In genomic region chr4:114464873-114465272, GRCh38 we compare ENCODE assay signal across 24 cellular contexts.
"Had no signal": no experiment of that assay in that cellular context is flagged by ENCODE, and none has a peak within 500 bp of the region (broad histone marks: within the 10 kb centered on the region; RNA-seq: fewer than 3 reads in every experiment).

No MANE protein-coding gene starts in this region.

- H3K27me3 Mint-ChIP-seq: activated CD4-positive, alpha-beta T cell treated with anti-CD3 and anti-CD28 coated beads, Interleukin-2, amount 10 ng/mL, durations not matched to agents 7 days and 5 days; activated naive CD8-positive, alpha-beta T cell treated with anti-CD3 and anti-CD28 coated beads, Interleukin-2, amount 50 U/mL, for 24 hours had no signal

- H3K9me3 Mint-ChIP-seq: activated CD4-positive, alpha-beta T cell treated with anti-CD3 and anti-CD28 coated beads, Interleukin-2, amount 10 ng/mL, durations not matched to agents 7 days and 5 days; activated naive CD8-positive, alpha-beta T cell treated with anti-CD3 and anti-CD28 coated beads, Interleukin-2, amount 50 U/mL, for 24 hours; activated T-cell treated with anti-CD3 and anti-CD28 coated beads, Interleukin-2, amount 50 U/mL, for 24 hours; activated T-helper 2 cell treated with anti-CD3 and anti-CD28 coated beads, Interferon-gamma antibody, Interleukin-2, Interleukin-4, amounts not matched to agents 10 μg/mL and 5 μg/mL and 100 μg/mL, durations not matched to agents 14 hours and 24 hours and 36 hours; memory B cell; naive B cell; neural crest cell had no signal

- H3K36me3 ChIP-seq: left ventricle myocardium inferior, right atrium auricular region, stomach, upper lobe of left lung had no signal

- H3K4me1 ChIP-seq: left ventricle myocardium inferior, right atrium auricular region, stomach, testis, upper lobe of left lung had no signal

- H3K4me3 ChIP-seq: left ventricle myocardium inferior, right atrium auricular region, stomach, testis, upper lobe of left lung had no signal

- ATAC-seq: activated CD4-positive, CD25-positive, alpha-beta regulatory T cell treated with anti-CD3 and anti-CD28 coated beads, Interleukin-2, amount 50 U/mL, for 24 hours; activated CD8-positive, alpha-beta T cell treated with anti-CD3 and anti-CD28 coated beads, Interleukin-2, amount 10 ng/mL, durations not matched to agents 7 days and 5 days; activated naive CD8-positive, alpha-beta T cell treated with anti-CD3 and anti-CD28 coated beads, Interleukin-2, amount 50 U/mL, for 24 hours; esophagus mucosa had no signal

- DNase-seq: activated CD4-positive, alpha-beta T cell treated with anti-CD3 and anti-CD28 coated beads, Interleukin-2, amount 10 ng/mL, durations not matched to agents 7 days and 5 days; activated CD8-positive, alpha-beta T cell treated with anti-CD3 and anti-CD28 coated beads, Interleukin-2, amount 10 ng/mL, durations not matched to agents 7 days and 5 days; activated naive CD4-positive, alpha-beta T cell treated with Interleukin-2 at 50 U/mL for 16 hours; activated naive CD8-positive, alpha-beta T cell treated with anti-CD3 and anti-CD28 coated beads, Interleukin-2, amount 50 U/mL, for 24 hours; activated T-cell treated with anti-CD3 and anti-CD28 coated beads, Interleukin-2, amount 50 U/mL, for 24 hours; aorta; cerebellar nuclear complex; cortex of kidney; hippocampal formation; left ventricle myocardium inferior; naive B cell; stomach; T1000; testis; upper lobe of left lung had no signal

- H3K27me3 ChIP-seq: right atrium auricular region, stomach, testis, upper lobe of left lung had no signal

- H3K27ac Mint-ChIP-seq: activated CD4-positive, alpha-beta T cell treated with anti-CD3 and anti-CD28 coated beads, Interleukin-2, amount 10 ng/mL, durations not matched to agents 7 days and 5 days; activated CD8-positive, alpha-beta T cell treated with anti-CD3 and anti-CD28 coated beads, Interleukin-2, amount 10 ng/mL, durations not matched to agents 7 days and 5 days; activated naive CD8-positive, alpha-beta T cell treated with anti-CD3 and anti-CD28 coated beads, Interleukin-2, amount 50 U/mL, for 24 hours; activated T-cell treated with anti-CD3 and anti-CD28 coated beads, Interleukin-2, amount 50 U/mL, for 24 hours; activated T-helper 2 cell treated with anti-CD3 and anti-CD28 coated beads, Interferon-gamma antibody, Interleukin-2, Interleukin-4, amounts not matched to agents 10 μg/mL and 5 μg/mL and 100 μg/mL, durations not matched to agents 14 hours and 24 hours and 36 hours; memory B cell; progenitor cell of endocrine pancreas had no signal

- H3K36me3 Mint-ChIP-seq: memory B cell, naive B cell had no signal

- H3K9me3 ChIP-seq: left ventricle myocardium inferior, right atrium auricular region, stomach, testis, upper lobe of left lung had no signal

- FAIRE-seq: bronchial epithelial cell, keratinocyte had no signal

- H3K4me3 Mint-ChIP-seq: activated CD4-positive, alpha-beta T cell treated with anti-CD3 and anti-CD28 coated beads, Interleukin-2, amount 10 ng/mL, durations not matched to agents 7 days and 5 days; activated CD8-positive, alpha-beta T cell treated with anti-CD3 and anti-CD28 coated beads, Interleukin-2, amount 10 ng/mL, durations not matched to agents 7 days and 5 days; activated naive CD8-positive, alpha-beta T cell treated with anti-CD3 and anti-CD28 coated beads, Interleukin-2, amount 50 U/mL, for 24 hours; activated T-cell treated with anti-CD3 and anti-CD28 coated beads, Interleukin-2, amount 50 U/mL, for 24 hours; memory B cell; naive B cell; neural crest cell had no signal

- H3K27ac ChIP-seq: left ventricle myocardium inferior, right atrium auricular region, stomach, testis, upper lobe of left lung had no signal

- H3K4me1 Mint-ChIP-seq: activated CD4-positive, alpha-beta T cell treated with anti-CD3 and anti-CD28 coated beads, Interleukin-2, amount 10 ng/mL, durations not matched to agents 7 days and 5 days; activated naive CD8-positive, alpha-beta T cell treated with anti-CD3 and anti-CD28 coated beads, Interleukin-2, amount 50 U/mL, for 24 hours; naive B cell; neural crest cell had no signal
